In genomic region chr19:12789904-12790619, GRCh38 we compare ENCODE assay signal across 8 cellular contexts. TPM values are rescaled to one million over a fixed set of nuclear protein-coding genes. Genes with fewer than 3 reads are reported as not detected.
A peak's percentile ranks its signal among the peaks of the same experiment; 100 is the strongest.
DNase-seq lines count a peak whose midpoint lies in the region; ATAC-seq, FAIRE-seq and TF ChIP-seq lines count a peak whose summit lies in the region.

No MANE protein-coding gene starts in this region.

- ATAC-seq in GM18867 (IDR thresholded peaks at IDR 0.05; ENCODE audit: unreplicated experiment) (peak; percentile 38), HG03103 (IDR thresholded peaks at IDR 0.05; ENCODE audit: low read depth, unreplicated experiment) (peak; percentile 39)
- ATAC-seq in activated CD4-positive, CD25-positive, alpha-beta regulatory T cell treated with anti-CD3 and anti-CD28 coated beads, Interleukin-2, amount 50 U/mL, for 24 hours = peak; percentile 44 to 46
- ATAC-seq in central memory CD8-positive, alpha-beta T cell (replicated peaks; ENCODE audit: extremely low read depth, poor library complexity, severe bottlenecking) = peak; percentile 30

- in situ Hi-C loops in ACHN (cut with HindIII; ENCODE audit: low pct_ligation_motif_present, low pct_unique_long_range_greater_than_20kb, low sequenced_read_pairs) = no loop called here

- H3K27me3 Mint-ChIP-seq in central memory CD8-positive, alpha-beta T cell = no peaks in the 10 kb centered on the region

- H3K27ac Mint-ChIP-seq in central memory CD8-positive, alpha-beta T cell (ENCODE audit: low read depth) = peak overlapping the region; percentile 97

- H2AFZ ChIP-seq in keratinocyte (ENCODE audit: control insufficient read depth, low read length) = no peak overlapping the region

- peak; percentile 92 for DNase-seq in ACHN
- DNase-seq in NCI-H2227 (lab: John Stamatoyannopoulos, UW; ENCODE audit: unreplicated experiment) = peak; percentile 96
- DNase-seq in central memory CD8-positive, alpha-beta T cell (ENCODE audit: low spot score in 2 of 2) = peak; percentile 89 to 90
- DNase-seq in keratinocyte (ENCODE audit: low read depth, low spot score) = no peak
- peak; percentile 86 for DNase-seq in stimulated activated CD4-positive, alpha-beta T cell treated with anti-CD3 and anti-CD28 coated beads, Interleukin-12 subunit alpha, Interleukin-12 subunit beta, amount 100 ng/mL, for 4 hours

- peaks cover 11% of the 10 kb centered on the region for H4K20me1 ChIP-seq in keratinocyte (ENCODE audit: control insufficient read depth, extremely low read depth, insufficient read depth, low read length)

- TF ChIP-seq CTCF in keratinocyte (optimal IDR thresholded peaks at IDR 0.05 in 1 of 3, IDR thresholded peaks at IDR 0.05 in 1 of 3, conservative IDR thresholded peaks at IDR 0.05 in 1 of 3; ENCODE audit: extremely low read depth in 1 of 3, insufficient read depth in 2 of 3, low read length in 3 of 3) = no peak

- peaks cover 28% of the 10 kb centered on the region for H3K4me1 Mint-ChIP-seq in central memory CD8-positive, alpha-beta T cell

- H3K9ac ChIP-seq in keratinocyte (ENCODE audit: control insufficient read depth, extremely low read depth, insufficient read depth, low read length) = peak overlapping the region; percentile 97

- no peaks in the 10 kb centered on the region for H3K27me3 ChIP-seq in keratinocyte (ENCODE audit: control insufficient read depth, extremely low read depth, insufficient read depth, low read length)

- dilution Hi-C loops in keratinocyte (cut with MboI; ENCODE audit: extremely low pct_ligation_motif_present, low sequenced_read_pairs) = no loop called here

- peaks cover 47% of the 10 kb centered on the region for H3K4me1 ChIP-seq in keratinocyte (ENCODE audit: control insufficient read depth, extremely low read depth, insufficient read depth, low read length)

- H3K4me3 Mint-ChIP-seq in central memory CD8-positive, alpha-beta T cell = peak overlapping the region; percentile 96

- H3K27ac ChIP-seq in keratinocyte (ENCODE audit: control insufficient read depth, insufficient read depth, low read length) = peak overlapping the region; percentile 98

- peak overlapping the region; percentile 73 to 95 (median 94) for H3K4me3 ChIP-seq in keratinocyte (ENCODE audit: control insufficient read depth in 2 of 3, extremely low read depth in 1 of 3, insufficient read depth in 2 of 3, low read depth in 1 of 3, low read length in 3 of 3)

- peak overlapping the region; percentile 99 for H3K4me2 ChIP-seq in keratinocyte (ENCODE audit: control insufficient read depth, extremely low read depth, insufficient read depth, low read depth, low read length)

- peaks cover 50% of the 10 kb centered on the region for H3K36me3 Mint-ChIP-seq in central memory CD8-positive, alpha-beta T cell (ENCODE audit: insufficient read depth)

- no peaks in the 10 kb centered on the region for H3K9me3 ChIP-seq in keratinocyte (ENCODE audit: control insufficient read depth, low read depth, low read length)

- H3K36me3 ChIP-seq in keratinocyte (ENCODE audit: control insufficient read depth in 2 of 2, extremely low read depth in 1 of 2, insufficient read depth in 2 of 2, low read length in 2 of 2) = no peaks in the 10 kb centered on the region

- H3K9me3 Mint-ChIP-seq in central memory CD8-positive, alpha-beta T cell = no peaks in the 10 kb centered on the region

- peaks cover 19% of the 10 kb centered on the region for H3K79me2 ChIP-seq in keratinocyte (ENCODE audit: control insufficient read depth, insufficient read depth, low read length)

- no peaks in the 10 kb centered on the region for H3K9me1 ChIP-seq in keratinocyte (ENCODE audit: control insufficient read depth, extremely low read depth, insufficient read depth, low read length)

- no peak for FAIRE-seq in keratinocyte (lab: Jason Lieb, UNC)

RNA-seq across cellular contexts. Expression of gene JUNB, which starts 1.2 kb away (rescaled TPM):
- polyA plus RNA-seq in keratinocyte = 34.9 to 85.1 TPM (median 40.8 TPM) in 3 replicates
- 87.3 TPM for polyA plus RNA-seq in keratinocyte (2011; ENCODE audit: low read depth)
- polyA plus RNA-seq in keratinocyte (2011; cell fraction: cytosol; rRNA removed) = 13.1 and 47.4 TPM in 2 replicates
- 62.8 and 88.1 TPM in 2 replicates for polyA plus RNA-seq in keratinocyte (2011; cell fraction: nucleus; rRNA removed)
- polyA plus RNA-seq in keratinocyte (2012; ENCODE audit: low replicate concordance) = 52.4 and 163 TPM in 2 replicates
- polyA minus RNA-seq in keratinocyte = 11.0 to 22.5 TPM (median 12.4 TPM) in 3 replicates
- 133 TPM for polyA minus RNA-seq in keratinocyte (2011; cell fraction: cytosol; rRNA and poly(A)+ RNA removed)
- polyA minus RNA-seq in keratinocyte (2011; cell fraction: nucleus; rRNA and poly(A)+ RNA removed) = 57.9 and 81.1 TPM in 2 replicates

RNA-seq across cellular contexts. Expression of gene PRDX2, which starts 11.5 kb away (rescaled TPM):
- polyA plus RNA-seq in keratinocyte = 119 to 301 TPM (median 154 TPM) in 3 replicates
- 34.9 TPM for polyA plus RNA-seq in keratinocyte (2011; ENCODE audit: low read depth)
- polyA plus RNA-seq in keratinocyte (2011; cell fraction: cytosol; rRNA removed) = 183 and 286 TPM in 2 replicates
- 144 and 162 TPM in 2 replicates for polyA plus RNA-seq in keratinocyte (2011; cell fraction: nucleus; rRNA removed)
- 185 and 240 TPM in 2 replicates for polyA plus RNA-seq in keratinocyte (2012; ENCODE audit: low replicate concordance)
- polyA minus RNA-seq in keratinocyte = 153 to 398 TPM (median 161 TPM) in 3 replicates
- 196 TPM for polyA minus RNA-seq in keratinocyte (2011; cell fraction: cytosol; rRNA and poly(A)+ RNA removed)
- polyA minus RNA-seq in keratinocyte (2011; cell fraction: nucleus; rRNA and poly(A)+ RNA removed) = 47.3 and 53.6 TPM in 2 replicates

RNA-seq across cellular contexts. Expression of gene THSD8, which starts 11.8 kb away (rescaled TPM):
- 0.41 to 6.6 TPM (median 2.9 TPM) in 3 replicates for polyA plus RNA-seq in keratinocyte
- not detected for polyA plus RNA-seq in keratinocyte (2011; ENCODE audit: low read depth)
- 2.9 and 4.9 TPM in 2 replicates for polyA plus RNA-seq in keratinocyte (2011; cell fraction: cytosol; rRNA removed)
- polyA plus RNA-seq in keratinocyte (2011; cell fraction: nucleus; rRNA removed) = 1.3 and 2.0 TPM in 2 replicates
- polyA plus RNA-seq in keratinocyte (2012; ENCODE audit: low replicate concordance) = 2.6 and 8.7 TPM in 2 replicates
- polyA minus RNA-seq in keratinocyte = 2.4 to 10.5 TPM (median 4.4 TPM) in 3 replicates
- polyA minus RNA-seq in keratinocyte (2011; cell fraction: cytosol; rRNA and poly(A)+ RNA removed) = not detected
- polyA minus RNA-seq in keratinocyte (2011; cell fraction: nucleus; rRNA and poly(A)+ RNA removed) = not detected in 2 replicates

RNA-seq across cellular contexts. Expression of gene HOOK2, which starts 14.7 kb away (rescaled TPM):
- 19.0 to 27.4 TPM (median 21.9 TPM) in 3 replicates for polyA plus RNA-seq in keratinocyte
- polyA plus RNA-seq in keratinocyte (2011; ENCODE audit: low read depth) = 61.4 TPM
- 8.9 and 15.2 TPM in 2 replicates for polyA plus RNA-seq in keratinocyte (2011; cell fraction: cytosol; rRNA removed)
- 98.6 and 127 TPM in 2 replicates for polyA plus RNA-seq in keratinocyte (2011; cell fraction: nucleus; rRNA removed)
- 31.3 and 34.6 TPM in 2 replicates for polyA plus RNA-seq in keratinocyte (2012; ENCODE audit: low replicate concordance)
- 13.1 to 23.2 TPM (median 16.5 TPM) in 3 replicates for polyA minus RNA-seq in keratinocyte
- 9.2 TPM for polyA minus RNA-seq in keratinocyte (2011; cell fraction: cytosol; rRNA and poly(A)+ RNA removed)
- 14.9 and 26.8 TPM in 2 replicates for polyA minus RNA-seq in keratinocyte (2011; cell fraction: nucleus; rRNA and poly(A)+ RNA removed)

RNA-seq across cellular contexts. Expression of gene RNASEH2A, which starts 16.3 kb away (rescaled TPM):
- polyA plus RNA-seq in keratinocyte = 12.7 to 32.5 TPM (median 19.7 TPM) in 3 replicates
- polyA plus RNA-seq in keratinocyte (2011; ENCODE audit: low read depth) = 7.9 TPM
- polyA plus RNA-seq in keratinocyte (2011; cell fraction: cytosol; rRNA removed) = 6.9 and 11.9 TPM in 2 replicates
- polyA plus RNA-seq in keratinocyte (2011; cell fraction: nucleus; rRNA removed) = 9.2 and 9.7 TPM in 2 replicates
- 5.0 and 21.3 TPM in 2 replicates for polyA plus RNA-seq in keratinocyte (2012; ENCODE audit: low replicate concordance)
- polyA minus RNA-seq in keratinocyte = 12.2 to 23.4 TPM (median 19.4 TPM) in 3 replicates
- polyA minus RNA-seq in keratinocyte (2011; cell fraction: cytosol; rRNA and poly(A)+ RNA removed) = 43.7 TPM
- polyA minus RNA-seq in keratinocyte (2011; cell fraction: nucleus; rRNA and poly(A)+ RNA removed) = 3.6 and 5.5 TPM in 2 replicates
